9 cellular contexts compared by ENCODE assay signal in the genomic region with DNA sequence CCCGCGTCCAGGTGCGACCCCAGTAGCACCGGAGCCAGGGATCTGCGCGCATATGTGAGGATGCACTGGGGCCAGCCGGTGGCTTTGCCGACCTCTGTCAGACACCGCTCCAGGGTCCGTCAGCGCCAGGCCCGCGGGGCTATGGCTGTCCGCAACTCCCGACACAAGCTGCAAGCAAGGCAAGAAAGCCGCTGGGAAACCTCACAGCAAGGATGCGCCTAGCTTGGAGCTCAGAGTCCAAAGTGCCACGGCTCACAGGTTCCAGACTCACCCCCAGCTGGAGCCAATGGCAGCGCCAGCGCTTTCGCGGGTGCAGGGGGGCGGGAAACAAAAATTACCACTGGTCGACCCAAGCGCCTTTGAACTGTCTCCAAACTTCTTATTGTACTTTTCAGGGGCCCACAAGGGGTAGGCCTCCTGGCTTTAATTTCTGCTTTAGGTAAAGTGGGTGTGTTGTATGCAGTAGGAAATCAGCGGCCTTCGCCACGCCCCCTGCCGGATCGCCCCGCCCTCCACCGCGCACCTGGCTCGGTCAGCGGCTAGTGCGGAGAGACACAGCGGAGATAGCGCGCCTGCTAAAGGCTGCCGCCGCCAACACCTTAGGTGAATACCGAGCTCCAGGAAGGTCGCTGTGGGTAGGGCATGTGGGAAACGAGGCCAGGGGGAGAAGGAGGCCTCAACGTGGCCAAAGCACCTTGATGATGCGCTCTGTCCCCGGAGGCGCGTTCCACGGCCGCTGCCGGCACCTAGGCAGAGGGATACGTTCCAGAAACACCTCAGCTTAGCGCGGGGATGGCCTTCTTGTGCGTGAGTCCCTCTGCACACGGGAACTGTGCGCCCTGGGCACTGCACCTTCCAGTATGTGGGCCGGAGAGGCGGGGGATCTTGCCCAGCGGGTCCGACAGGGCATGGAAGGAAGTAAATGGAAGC.
A peak's percentile ranks its signal among the peaks of the same experiment; 100 is the strongest.
DNase-seq lines count a peak whose midpoint lies in the region; ATAC-seq and TF ChIP-seq lines count a peak whose summit lies in the region.
"Had no signal": no experiment of that assay in that cellular context is flagged by ENCODE, and none has a peak within 500 bp of the region (broad histone marks: within the 10 kb centered on the region; RNA-seq: fewer than 3 reads in every experiment).

No MANE protein-coding gene starts in this region.

- H2BK120ac ChIP-seq in mesenchymal stem cell (ENCODE audit: low read depth, low read length): no peak overlapping the region

- no peaks in the 10 kb centered on the region for H3K36me3 Mint-ChIP-seq in T-helper 2 cell treated with Interferon-gamma antibody and Interleukin-4, amounts not matched to agents 5 μg/mL and 100 μg/mL, for 36 hours (ENCODE audit: low read depth)
- no peaks in the 10 kb centered on the region for H3K36me3 Mint-ChIP-seq in naive thymus-derived CD8-positive, alpha-beta T cell

- H3K36me3 ChIP-seq in body of pancreas (replicated peaks in 1 of 2; ENCODE audit: insufficient read depth in 1 of 2, low read depth in 2 of 2): no peaks in the 10 kb centered on the region
- no peaks in the 10 kb centered on the region for H3K36me3 ChIP-seq in thymus (ENCODE audit: control insufficient read depth, insufficient read depth)
- H3K36me3 ChIP-seq in mesenchymal stem cell (ENCODE audit: control insufficient read depth in 1 of 2, insufficient read depth in 2 of 2, low read depth in 1 of 2, low read length in 2 of 2): no peaks in the 10 kb centered on the region

- no peak overlapping the region for H2AFZ ChIP-seq in mesenchymal stem cell (ENCODE audit: low read depth, low read length)

- 23 to 30% methylated on average over 20 to 62 of the region's 62 CpGs for WGBS in body of pancreas, 2 donors
- 17% methylated on average over 62 of the region's 62 CpGs for WGBS in thymus
- 93% methylated on average over 61 of the region's 62 CpGs for WGBS in mesenchymal stem cell

- DNase-seq in T-helper 2 cell treated with Interferon-gamma antibody and Interleukin-4, amounts not matched to agents 5 μg/mL and 100 μg/mL, for 36 hours (ENCODE audit: low spot score): peak; percentile 44
- DNase-seq in body of pancreas: peak; percentile 73 to 89 (median 82)
- DNase-seq in naive thymus-derived CD8-positive, alpha-beta T cell: peak; percentile 64 to 90 (median 82)
- no peak for DNase-seq in mesenchymal stem cell
- DNase-seq in posterior cingulate gyrus: no peak

- H3K27me3 ChIP-seq in body of pancreas (no peaks in the 10 kb centered on the region), thymus (ENCODE audit: control insufficient read depth, insufficient read depth) (peaks cover 20% of the 10 kb centered on the region), mesenchymal stem cell (ENCODE audit: control insufficient read depth in 1 of 2, insufficient read depth in 1 of 2, low read length in 2 of 2) (peaks cover 4 to 42% of the 10 kb centered on the region in 2 experiments)

- H3K18ac ChIP-seq in mesenchymal stem cell (ENCODE audit: low read depth in 1 of 2, low read length in 2 of 2): no peak overlapping the region

- H2BK5ac ChIP-seq in mesenchymal stem cell (ENCODE audit: low read depth, low read length, poor library complexity, severe bottlenecking): no peak overlapping the region

- TF ChIP-seq POLR2A in body of pancreas (IDR thresholded peaks at IDR 0.05): peak in 2 of 3 donors; percentile 52 to 62

- no peaks in the 10 kb centered on the region for H3K9me3 Mint-ChIP-seq in T-helper 2 cell treated with Interferon-gamma antibody and Interleukin-4, amounts not matched to agents 5 μg/mL and 100 μg/mL, for 36 hours
- no peaks in the 10 kb centered on the region for H3K9me3 Mint-ChIP-seq in naive thymus-derived CD8-positive, alpha-beta T cell
- H3K9me3 Mint-ChIP-seq: nephron had no signal

- no peak overlapping the region for H2BK12ac ChIP-seq in mesenchymal stem cell (ENCODE audit: low read length in 2 of 2)

- H3K27ac ChIP-seq in body of pancreas: peak overlapping the region in 3 of 4 donors; percentile 52 to 79 (median 53)
- peak overlapping the region; percentile 18 for H3K27ac ChIP-seq in thymus (ENCODE audit: low read depth)
- H3K27ac ChIP-seq in mesenchymal stem cell (ENCODE audit: low read length, poor library complexity, severe bottlenecking): no peak overlapping the region

- no peak overlapping the region for H3K27ac Mint-ChIP-seq in T-helper 2 cell treated with Interferon-gamma antibody and Interleukin-4, amounts not matched to agents 5 μg/mL and 100 μg/mL, for 36 hours
- H3K27ac Mint-ChIP-seq in naive thymus-derived CD8-positive, alpha-beta T cell: peak overlapping the region in 5 of 10 donors; percentile 72 to 92 (median 79)
- H3K27ac Mint-ChIP-seq: nephron had no signal

- H3K4me3 Mint-ChIP-seq in T-helper 2 cell treated with Interferon-gamma antibody and Interleukin-4, amounts not matched to agents 5 μg/mL and 100 μg/mL, for 36 hours: no peak overlapping the region
- no peak overlapping the region for H3K4me3 Mint-ChIP-seq in naive thymus-derived CD8-positive, alpha-beta T cell
- H3K4me3 Mint-ChIP-seq: nephron had no signal

- no peak overlapping the region for H2AK5ac ChIP-seq in mesenchymal stem cell (ENCODE audit: low read length, severe bottlenecking)

- no peak overlapping the region for H2BK15ac ChIP-seq in mesenchymal stem cell (ENCODE audit: low read depth, poor library complexity, severe bottlenecking)

- peaks cover 36% of the 10 kb centered on the region for H3K27me3 Mint-ChIP-seq in T-helper 2 cell treated with Interferon-gamma antibody and Interleukin-4, amounts not matched to agents 5 μg/mL and 100 μg/mL, for 36 hours (ENCODE audit: low read depth)
- peaks cover 0 to 13% (median 0%) of the 10 kb centered on the region in 5 donors for H3K27me3 Mint-ChIP-seq in naive thymus-derived CD8-positive, alpha-beta T cell

- peaks cover 13% of the 10 kb centered on the region for H3K4me1 Mint-ChIP-seq in T-helper 2 cell treated with Interferon-gamma antibody and Interleukin-4, amounts not matched to agents 5 μg/mL and 100 μg/mL, for 36 hours (ENCODE audit: low read depth)
- H3K4me1 Mint-ChIP-seq in naive thymus-derived CD8-positive, alpha-beta T cell: peaks cover 12 to 36% (median 29%) of the 10 kb centered on the region in 4 donors
- H3K4me1 Mint-ChIP-seq: nephron had no signal

- peak overlapping the region; percentile 18 to 19 for H3K4me3 ChIP-seq in body of pancreas
- H3K4me3 ChIP-seq in thymus (ENCODE audit: low read length): peak overlapping the region; percentile 27
- peak overlapping the region in 1 of 2 experiments; percentile 56 for H3K4me3 ChIP-seq in mesenchymal stem cell (ENCODE audit: insufficient read depth in 1 of 2, low read depth in 1 of 2, low read length in 2 of 2)

- no peak overlapping the region for H4K91ac ChIP-seq in mesenchymal stem cell (ENCODE audit: low read length)

- ATAC-seq in GM21381 (IDR thresholded peaks at IDR 0.05; ENCODE audit: unreplicated experiment) (peak; percentile 77), body of pancreas (peak; percentile 94), GM21825 (IDR thresholded peaks at IDR 0.05; ENCODE audit: unreplicated experiment) (no peak)
- peak; percentile 93 to 94 for ATAC-seq in naive thymus-derived CD8-positive, alpha-beta T cell

- no peak overlapping the region for H3K23ac ChIP-seq in mesenchymal stem cell (ENCODE audit: low read length in 2 of 2)

- H3K9me3 ChIP-seq in body of pancreas (no peaks in the 10 kb centered on the region), thymus (ENCODE audit: control insufficient read depth) (peaks cover 2% of the 10 kb centered on the region), mesenchymal stem cell (ENCODE audit: control insufficient read depth, low read length) (no peaks in the 10 kb centered on the region)

- POLR2A ChIA-PET in naive thymus-derived CD8-positive, alpha-beta T cell (lab: Charles Lee): interaction anchor here (0.6 to 4.1 kb wide), 5 partner anchors 62 to 130 kb away, joined by 3 to 24 read pairs (median 16); a partner anchor contains a TSS

- H3K4me1 ChIP-seq in body of pancreas: peaks cover 5% of the 10 kb centered on the region
- H3K4me1 ChIP-seq in thymus (ENCODE audit: control insufficient read depth, insufficient read depth, low read length): peaks cover 8% of the 10 kb centered on the region
- no peaks in the 10 kb centered on the region for H3K4me1 ChIP-seq in mesenchymal stem cell (ENCODE audit: control insufficient read depth, insufficient read depth, low read depth, low read length)

- no peaks in the 10 kb centered on the region for H3K79me1 ChIP-seq in mesenchymal stem cell (replicated peaks; ENCODE audit: low read length, poor library complexity, severe bottlenecking)

- H3K4ac ChIP-seq in mesenchymal stem cell (ENCODE audit: low read depth in 1 of 2, low read length in 2 of 2): no peak overlapping the region

- H4K8ac ChIP-seq in mesenchymal stem cell (ENCODE audit: low read length): no peak overlapping the region

- intact Hi-C loops in body of pancreas (cut with DNase I) (no loop called here), posterior cingulate gyrus (cut with DNase I) (no loop called here)

- no peak overlapping the region for H3K9ac ChIP-seq in mesenchymal stem cell (ENCODE audit: low read length)

- no peak overlapping the region for H3K4me2 ChIP-seq in mesenchymal stem cell (ENCODE audit: low read length, poor library complexity, severe bottlenecking)

- peak in 3 of 7 experiments; percentile 10 to 35 (median 14) for TF ChIP-seq CTCF in body of pancreas (IDR thresholded peaks at IDR 0.05)

- no peak overlapping the region for H3K14ac ChIP-seq in mesenchymal stem cell (ENCODE audit: low read length in 2 of 2)

Comparison
In these comparisons a context has a peak if more than half of its experiments do, and no peak if none do; other contexts are left out.
1. DNase-seq: peak in T-helper 2 cell treated with Interferon-gamma antibody and Interleukin-4, amounts not matched to agents 5 μg/mL and 100 μg/mL, for 36 hours (single experiment), body of pancreas (4 of 4) and naive thymus-derived CD8-positive, alpha-beta T cell (10 of 10); none in mesenchymal stem cell (single experiment) and posterior cingulate gyrus (0 of 10).